ENCODE assay signal across 12 cellular contexts in the genomic region with DNA sequence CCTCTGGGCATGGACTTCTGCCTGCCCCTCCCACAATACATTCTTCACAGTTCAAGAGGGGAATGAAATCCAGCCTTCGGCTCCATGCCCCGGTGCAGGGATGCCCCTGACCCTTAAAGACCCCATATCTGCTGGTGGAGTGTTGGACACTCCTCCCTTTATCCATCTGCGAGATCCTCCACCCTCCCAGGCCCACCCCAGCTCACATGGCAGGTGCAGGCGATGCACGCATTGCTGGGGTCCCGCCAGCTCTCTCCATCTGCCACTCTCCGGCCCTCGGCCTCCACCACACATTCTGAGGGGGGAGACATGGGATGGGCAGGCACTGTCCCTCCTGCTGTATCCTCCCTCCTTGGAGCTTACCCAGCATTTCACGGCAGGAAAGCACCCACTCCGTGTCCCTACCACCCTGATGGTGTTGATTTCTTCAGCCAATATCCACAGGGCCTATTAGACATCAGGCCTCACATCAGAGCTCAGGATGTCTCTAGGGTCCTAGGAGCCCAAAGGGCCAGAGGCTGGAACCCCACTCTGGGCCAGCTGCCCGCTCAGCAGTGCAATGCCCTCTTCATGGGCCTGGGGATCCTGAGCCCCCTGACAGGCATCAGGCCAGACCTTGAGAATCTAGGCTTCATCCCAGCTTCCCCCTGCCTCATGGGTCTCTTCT. TPM values are rescaled to one million over a fixed set of nuclear protein-coding genes. Genes with fewer than 3 reads are reported as not detected.
"Had no signal": no experiment of that assay in that cellular context is flagged by ENCODE, and none has a peak within 500 bp of the region (broad histone marks: within the 10 kb centered on the region; RNA-seq: fewer than 3 reads in every experiment).

No MANE protein-coding gene starts in this region.

- H3K27ac Mint-ChIP-seq: activated CD4-positive, alpha-beta memory T cell treated with anti-CD3 and anti-CD28 coated beads, Interleukin-2, amount 10 ng/mL, durations not matched to agents 7 days and 5 days; activated CD4-positive, alpha-beta T cell treated with anti-CD3 and anti-CD28 coated beads for 36 hours; activated naive CD4-positive, alpha-beta T cell treated with anti-CD3 and anti-CD28 coated beads for 36 hours; stimulated activated memory B cell treated with anti-CD40 and anti-IgM and Interleukin-4, amounts not matched to agents 10 μg/mL and 1 μg/mL and 100 μg/mL, for 72 hours; T-cell had no signal

- H3K9me3 ChIP-seq: adrenal gland, esophagus muscularis mucosa, left lung had no signal

- H3K4me2 ChIP-seq: smooth muscle cell had no signal

- H3K4me3 Mint-ChIP-seq: activated CD4-positive, alpha-beta memory T cell treated with anti-CD3 and anti-CD28 coated beads, Interleukin-2, amount 10 ng/mL, durations not matched to agents 7 days and 5 days; activated CD4-positive, alpha-beta T cell treated with anti-CD3 and anti-CD28 coated beads for 36 hours; activated naive CD4-positive, alpha-beta T cell treated with anti-CD3 and anti-CD28 coated beads for 36 hours; immature natural killer cell; stimulated activated memory B cell treated with anti-CD40 and anti-IgM and Interleukin-4, amounts not matched to agents 10 μg/mL and 1 μg/mL and 100 μg/mL, for 72 hours; T-cell had no signal

- ATAC-seq: activated CD4-positive, alpha-beta T cell treated with anti-CD3 and anti-CD28 coated beads for 36 hours; stimulated activated memory B cell treated with anti-CD40 and anti-IgM and Interleukin-4, amounts not matched to agents 10 μg/mL and 1 μg/mL and 100 μg/mL, for 72 hours; T-cell had no signal

- H3K27ac ChIP-seq: adrenal gland, esophagus muscularis mucosa, left lung had no signal

- H3K36me3 ChIP-seq: adrenal gland, esophagus muscularis mucosa, left lung had no signal

- H3K4me3 ChIP-seq: adrenal gland, esophagus muscularis mucosa, left lung, smooth muscle cell had no signal

- H3K9me3 Mint-ChIP-seq: activated CD4-positive, alpha-beta memory T cell treated with anti-CD3 and anti-CD28 coated beads, Interleukin-2, amount 10 ng/mL, durations not matched to agents 7 days and 5 days; activated naive CD4-positive, alpha-beta T cell treated with anti-CD3 and anti-CD28 coated beads for 36 hours; immature natural killer cell; stimulated activated memory B cell treated with anti-CD40 and anti-IgM and Interleukin-4, amounts not matched to agents 10 μg/mL and 1 μg/mL and 100 μg/mL, for 72 hours; T-cell had no signal

- H3K4me1 Mint-ChIP-seq: activated CD4-positive, alpha-beta T cell treated with anti-CD3 and anti-CD28 coated beads for 36 hours; immature natural killer cell had no signal

- H3K27me3 ChIP-seq: adrenal gland had no signal

- H3K36me3 Mint-ChIP-seq: immature natural killer cell, T-cell had no signal

- DNase-seq: activated CD4-positive, alpha-beta memory T cell treated with anti-CD3 and anti-CD28 coated beads, Interleukin-2, amount 10 ng/mL, durations not matched to agents 7 days and 5 days; activated CD4-positive, alpha-beta T cell treated with anti-CD3 and anti-CD28 coated beads for 36 hours; central memory CD4-positive, alpha-beta T cell; immature natural killer cell; T-cell had no signal

- H3K4me1 ChIP-seq: adrenal gland, left lung had no signal

RNA-seq across cellular contexts. Expression of gene KCP, which starts 29.6 kb away (rescaled TPM):
- total RNA-seq: activated CD4-positive, alpha-beta T cell treated with anti-CD3 and anti-CD28 coated beads for 36 hours; activated naive CD4-positive, alpha-beta T cell treated with anti-CD3 and anti-CD28 coated beads for 36 hours; fibroblast of villous mesenchyme had no signal

RNA-seq across cellular contexts. Expression of gene FLNC, which starts 50.7 kb away (rescaled TPM):
- total RNA-seq: activated CD4-positive, alpha-beta memory T cell treated with anti-CD3 and anti-CD28 coated beads, Interleukin-2, amount 10 ng/mL, durations not matched to agents 7 days and 5 days had no signal
- polyA plus RNA-seq: immature natural killer cell had no signal
